In genomic region chr17:36220737-36221136, GRCh38 we compare ENCODE assay signal across 9 cellular contexts. TPM values are rescaled to one million over a fixed set of nuclear protein-coding genes. Genes with fewer than 3 reads are reported as not detected.
"Had no signal": no experiment of that assay in that cellular context is flagged by ENCODE, and none has a peak within 500 bp of the region (broad histone marks: within the 10 kb centered on the region; RNA-seq: fewer than 3 reads in every experiment).

No MANE protein-coding gene starts in this region.

RNA-seq across cellular contexts. Expression of gene CCL4L2, which starts 9.9 kb away (rescaled TPM):
- total RNA-seq: body of pancreas, chondrocyte, dermis blood vessel endothelial cell, epithelial cell of proximal tubule, esophagus mucosa, fibroblast of lung, foreskin keratinocyte, gastrocnemius medialis had no signal

RNA-seq across cellular contexts. Expression of gene CCL3L1, which starts 24.2 kb away (rescaled TPM):
- total RNA-seq: chondrocyte, dermis blood vessel endothelial cell, epithelial cell of proximal tubule, esophagus mucosa, fibroblast of lung, foreskin keratinocyte, gastrocnemius medialis had no signal

RNA-seq across cellular contexts. Expression of gene TBC1D3I, which starts 43.6 kb away (rescaled TPM):
- total RNA-seq: activated naive CD8-positive, alpha-beta T cell treated with anti-CD3 and anti-CD28 coated beads for 36 hours; body of pancreas; epithelial cell of proximal tubule; foreskin keratinocyte had no signal

RNA-seq across cellular contexts. Expression of gene TBC1D3B, which starts 44.3 kb away (rescaled TPM):
- total RNA-seq: body of pancreas, epithelial cell of proximal tubule had no signal
